12 cellular contexts compared by ENCODE assay signal in genomic region chr9:127809002-127809561, GRCh38. TPM values are rescaled to one million over a fixed set of nuclear protein-coding genes. Genes with fewer than 3 reads are reported as not detected.
DNase-seq lines count a peak whose midpoint lies in the region; FAIRE-seq and TF ChIP-seq lines count a peak whose summit lies in the region.
"Had no signal": no experiment of that assay in that cellular context is flagged by ENCODE, and none has a peak within 500 bp of the region (broad histone marks: within the 10 kb centered on the region; RNA-seq: fewer than 3 reads in every experiment).

No MANE protein-coding gene starts in this region.

- peak overlapping the region in 2 of 4 experiments; percentile 26 to 53; a peak in 2 of 7 replicates for H3K9ac ChIP-seq in H1 (replicated peaks in 1 of 4; ENCODE audit: extremely low read depth in 1 of 4, low read depth in 3 of 4, low read length in 3 of 4)

- 78% methylated on average over 9 of the region's 9 CpGs; no CpG with 5 or more reads in 1 of the 2 experiments for WGBS in H1 (ENCODE audit: extremely low coverage in 1 of 2, insufficient coverage in 1 of 2, insufficient read length in 1 of 2, insufficient replicate concordance in 2 of 2, low coverage in 1 of 2, low lambda C conversion rate in 2 of 2, missing lambda C conversion rate in 1 of 2), 2 experiments

- H3K36me3 ChIP-seq in H1 (ENCODE audit: control insufficient read depth in 2 of 4, insufficient read depth in 4 of 4, low read length in 3 of 4) = peaks cover 15 to 28% (median 24%) of the 10 kb centered on the region in 4 experiments; a peak in 7 of 8 replicates

- H2BK5ac ChIP-seq in H1 (ENCODE audit: low read depth, low read length) = no peak overlapping the region; the same call in 1 of the 2 replicates

- TF ChIP-seq EP300 in H1 (IDR thresholded peaks at IDR 0.05; ENCODE audit: borderline replicate concordance in 1 of 2, low read depth in 2 of 2, low read length in 2 of 2) = no peak

- no peaks in the 10 kb centered on the region for H3K9me3 ChIP-seq in H1 (ENCODE audit: insufficient read depth in 2 of 2, low read depth in 1 of 2, low read length in 1 of 2)
- H3K9me3 ChIP-seq: A549, right lobe of liver had no signal

- H3K4me2 ChIP-seq in H1 (ENCODE audit: insufficient read depth in 1 of 2, low read depth in 2 of 2, low read length in 2 of 2) = peak overlapping the region; percentile 33 to 69
- H3K4me2 ChIP-seq: A549 had no signal

- no peak for TF ChIP-seq RAD21 in H1 (IDR thresholded peaks at IDR 0.05 in 1 of 2, conservative IDR thresholded peaks at IDR 0.05 in 1 of 2; ENCODE audit: low read depth in 2 of 2, low read length in 2 of 2)

- peaks cover 2% of the 10 kb centered on the region; the same call in 1 of the 2 replicates for H3K23me2 ChIP-seq in H1 (ENCODE audit: low read depth, low read length)

- H3K4ac ChIP-seq in H1 (replicated peaks; ENCODE audit: insufficient read length, low read depth, low read length) = no peak overlapping the region

- peak overlapping the region in 3 of 4 experiments; percentile 15 to 47 (median 19); a peak in 4 of 8 replicates for H3K4me3 ChIP-seq in H1 (ENCODE audit: extremely low read depth in 1 of 4, insufficient read depth in 2 of 4, low read depth in 3 of 4, low read length in 4 of 4)
- H3K4me3 ChIP-seq: A549 had no signal

- no peak for TF ChIP-seq CTCF in H1 (IDR thresholded peaks at IDR 0.05; ENCODE audit: control extremely low read depth in 1 of 3, insufficient read depth in 1 of 3, low read depth in 1 of 3, low read length in 3 of 3)

- peaks cover 7% of the 10 kb centered on the region; the same call in 1 of the 2 replicates for H3K79me1 ChIP-seq in H1 (ENCODE audit: low read depth, low read length)

- H3K4me1 ChIP-seq in H1 (replicated peaks in 1 of 4; ENCODE audit: control insufficient read depth in 3 of 4, insufficient read depth in 4 of 4, low read length in 3 of 4) = peaks cover 0 to 9% (median 8%) of the 10 kb centered on the region in 4 experiments; a peak in 5 of 7 replicates

- no peak for FAIRE-seq in H1 (lab: Jason Lieb, UNC)
- FAIRE-seq: A549 had no signal

- no peak overlapping the region for H3K14ac ChIP-seq in H1 (ENCODE audit: insufficient read length)

- H2AFZ ChIP-seq in H1 (ENCODE audit: low read length) = no peak overlapping the region

- DNase-seq in activated CD4-positive, alpha-beta T cell treated with anti-CD3 and anti-CD28 coated beads for 48 hours = peak; percentile 46
- DNase-seq in activated CD4-positive, alpha-beta T cell treated with anti-CD3 and anti-CD28 coated beads, Interleukin-2, amount 50 U/mL, for 48 hours = no peak
- DNase-seq in H1 (ENCODE audit: low read depth in 1 of 2, low spot score in 2 of 2) = no peak
- peak; percentile 35 for DNase-seq in retina
- no peak for DNase-seq in activated CD4-positive, CD25-positive, alpha-beta regulatory T cell treated with anti-CD3 and anti-CD28 coated beads, Interleukin-2, amount 50 U/mL, for 72 hours
- DNase-seq in T1000 (lab: John Stamatoyannopoulos, UW) = no peak
- DNase-seq: DMS79, NCI-H1105, NCI-H524 treated with DMSO at 0.1 percent for 48 hours had no signal

- H3K79me2 ChIP-seq in H1 (ENCODE audit: control insufficient read depth in 1 of 2, insufficient read depth in 2 of 2, low read length in 2 of 2) = peaks cover 0 to 5% of the 10 kb centered on the region in 2 experiments; a peak in 2 of 4 replicates

- H4K20me1 ChIP-seq in H1 (replicated peaks in 1 of 2; ENCODE audit: control insufficient read depth in 1 of 2, insufficient read depth in 2 of 2, low read length in 2 of 2) = peaks cover 2 to 19% of the 10 kb centered on the region in 2 experiments

- no peak overlapping the region for H3K27ac ChIP-seq in H1 (ENCODE audit: low read depth, low read length)
- H3K27ac ChIP-seq: A549, HL-60 had no signal

- no peak for TF ChIP-seq POLR2A in H1 (IDR thresholded peaks at IDR 0.05; ENCODE audit: control extremely low read depth in 1 of 2, low read depth in 2 of 2, low read length in 2 of 2)

- no peak overlapping the region for H3K56ac ChIP-seq in H1 (replicated peaks; ENCODE audit: insufficient read length, low read depth, low read length)

- H2BK12ac ChIP-seq in H1 (ENCODE audit: low read depth, low read length) = no peak overlapping the region

- no peak overlapping the region for H4K91ac ChIP-seq in H1 (replicated peaks; ENCODE audit: insufficient read length, low read length)

- no peak overlapping the region for H3K23ac ChIP-seq in H1 (ENCODE audit: insufficient read length)

- H3K27me3 ChIP-seq in H1 (replicated peaks in 1 of 4; ENCODE audit: control insufficient read depth in 3 of 4, extremely low read depth in 1 of 4, insufficient read depth in 3 of 4, low read length in 3 of 4) = no peaks in the 10 kb centered on the region
- H3K27me3 ChIP-seq: right lobe of liver had no signal

- H2BK120ac ChIP-seq in H1 (replicated peaks; ENCODE audit: low read depth, low read length) = no peak overlapping the region

- 0 out of 2 replicates have a peak overlapping the region, but pooled peaks have one; percentile 64 for H4K8ac ChIP-seq in H1 (ENCODE audit: extremely low read depth, insufficient read depth, low read length)

- H3K18ac ChIP-seq in H1 (ENCODE audit: extremely low read depth, low read length) = no peak overlapping the region; the same call in 1 of the 2 replicates

- POLR2A ChIA-PET in H1 (lab: Charles Lee; ENCODE audit: partially characterized antibody) = interaction anchor here (0.7 to 2.8 kb wide), 10 partner anchors 10 to 102 kb away, joined by 3 to 14 read pairs (median 5); no protein-coding TSS in a partner anchor

- peak overlapping the region; percentile 37 for H4K5ac ChIP-seq in H1 (ENCODE audit: insufficient read length, low read depth, low read length)

- no peak overlapping the region for H2BK15ac ChIP-seq in H1 (ENCODE audit: low read length)

- CTCF ChIA-PET in H1 (lab: Charles Lee; ENCODE audit: partially characterized antibody) = interaction anchor here (0.6 to 1.7 kb wide), 7 partner anchors 10 to 66 kb away, joined by 3 to 7 read pairs (median 5); no protein-coding TSS in a partner anchor

- H2AK5ac ChIP-seq in H1 (ENCODE audit: low read depth, low read length) = no peak overlapping the region

- H2BK20ac ChIP-seq in H1 (ENCODE audit: low read length) = no peak overlapping the region

TF ChIP-seq in H1, 55 proteins besides CTCF, POLR2A, EP300 and RAD21:
- TF ChIP-seq, protein P1, sequence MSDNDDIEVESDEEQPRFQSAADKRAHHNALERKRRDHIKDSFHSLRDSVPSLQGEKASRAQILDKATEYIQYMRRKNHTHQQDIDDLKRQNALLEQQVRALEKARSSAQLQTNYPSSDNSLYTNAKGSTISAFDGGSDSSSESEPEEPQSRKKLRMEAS (IDR thresholded peaks at IDR 0.05) = no peak
- TF ChIP-seq CBX5 (IDR thresholded peaks at IDR 0.05; ENCODE audit: low read depth, low read length) (no peak), YY1 (IDR thresholded peaks at IDR 0.05; ENCODE audit: low read depth, low read length) (no peak), FOSL1 (IDR thresholded peaks at IDR 0.05; ENCODE audit: insufficient read depth, low read depth, low read length) (no peak), MAFK (IDR thresholded peaks at IDR 0.05; ENCODE audit: low read depth, low read length) (no peak), HDAC2 (IDR thresholded peaks at IDR 0.05; ENCODE audit: borderline replicate concordance in 1 of 2, low read depth in 2 of 2, low read length in 2 of 2) (0 out of 4 replicates have a peak, but pooled peaks of 1 of the 2 experiments have one; percentile 4)

RNA-seq across cellular contexts. Expression of gene FPGS, which starts 6.4 kb away (rescaled TPM):
- 62.4 and 63.7 TPM in 2 replicates for total RNA-seq in H1 (2021; fragmentation: NEBNext Ultra II Directional; extraction: Animal tissue kit (Norgen Biotek cat#: 25700))
- 83.0 and 125 TPM in 2 replicates for polyA plus RNA-seq in H1 (2011; rRNA removed)
- 71.0 TPM for polyA plus RNA-seq in H1 (2011; cell fraction: cytosol; rRNA removed)
- 156 TPM for polyA plus RNA-seq in H1 (2011; cell fraction: nucleus; rRNA removed)
- polyA plus RNA-seq in H1 (2012, experiment 1 of 2) = 56.8 to 70.0 TPM (median 66.4 TPM) in 4 replicates
- 58.0 TPM for polyA plus RNA-seq in H1 (2012, experiment 2 of 2)
- 38.7 TPM for polyA plus RNA-seq in H1 (2013, experiment 1 of 2)
- 35.7 TPM for polyA plus RNA-seq in H1 (2013, experiment 2 of 2)
- 55.2 and 85.0 TPM in 2 replicates for polyA minus RNA-seq in H1 (2011; rRNA and poly(A)+ RNA removed)
- polyA minus RNA-seq in H1 (2011; cell fraction: cytosol; rRNA and poly(A)+ RNA removed) = 72.3 TPM
- polyA minus RNA-seq in H1 (2011; cell fraction: nucleus; rRNA and poly(A)+ RNA removed) = 52.7 TPM

RNA-seq across cellular contexts. Expression of gene CDK9, which starts 23.2 kb away (rescaled TPM):
- total RNA-seq in H1 (2021; fragmentation: NEBNext Ultra II Directional; extraction: Animal tissue kit (Norgen Biotek cat#: 25700)) = 86.3 and 87.5 TPM in 2 replicates
- polyA plus RNA-seq in H1 (2011; rRNA removed) = 69.1 and 94.0 TPM in 2 replicates
- 79.0 TPM for polyA plus RNA-seq in H1 (2011; cell fraction: cytosol; rRNA removed)
- polyA plus RNA-seq in H1 (2011; cell fraction: nucleus; rRNA removed) = 126 TPM
- polyA plus RNA-seq in H1 (2012, experiment 1 of 2) = 55.7 to 89.9 TPM (median 79.6 TPM) in 4 replicates
- polyA plus RNA-seq in H1 (2012, experiment 2 of 2) = 70.2 TPM
- polyA plus RNA-seq in H1 (2013, experiment 1 of 2) = 42.8 TPM
- polyA plus RNA-seq in H1 (2013, experiment 2 of 2) = 41.6 TPM
- polyA minus RNA-seq in H1 (2011; rRNA and poly(A)+ RNA removed) = 75.4 and 85.6 TPM in 2 replicates
- 42.9 TPM for polyA minus RNA-seq in H1 (2011; cell fraction: cytosol; rRNA and poly(A)+ RNA removed)
- 73.9 TPM for polyA minus RNA-seq in H1 (2011; cell fraction: nucleus; rRNA and poly(A)+ RNA removed)

RNA-seq across cellular contexts. Expression of gene SH2D3C, which starts 30.6 kb away (rescaled TPM):
- total RNA-seq in H1 (2021; fragmentation: NEBNext Ultra II Directional; extraction: Animal tissue kit (Norgen Biotek cat#: 25700)) = 6.4 and 7.3 TPM in 2 replicates
- polyA plus RNA-seq in H1 (2011; rRNA removed) = 8.1 and 12.3 TPM in 2 replicates
- polyA plus RNA-seq in H1 (2011; cell fraction: cytosol; rRNA removed) = 4.1 TPM
- polyA plus RNA-seq in H1 (2011; cell fraction: nucleus; rRNA removed) = 7.2 TPM
- 3.5 to 7.1 TPM (median 5.6 TPM) in 4 replicates for polyA plus RNA-seq in H1 (2012, experiment 1 of 2)
- 5.4 TPM for polyA plus RNA-seq in H1 (2012, experiment 2 of 2)
- 2.8 TPM for polyA plus RNA-seq in H1 (2013, experiment 1 of 2)
- polyA plus RNA-seq in H1 (2013, experiment 2 of 2) = 2.7 TPM
- 4.2 and 4.4 TPM in 2 replicates for polyA minus RNA-seq in H1 (2011; rRNA and poly(A)+ RNA removed)
- polyA minus RNA-seq in H1 (2011; cell fraction: cytosol; rRNA and poly(A)+ RNA removed) = 3.4 TPM
- 9.1 TPM for polyA minus RNA-seq in H1 (2011; cell fraction: nucleus; rRNA and poly(A)+ RNA removed)

RNA-seq across cellular contexts. Expression of gene ENG, which starts 45.4 kb away (rescaled TPM):
- total RNA-seq in H1 (2021; fragmentation: NEBNext Ultra II Directional; extraction: Animal tissue kit (Norgen Biotek cat#: 25700)) = 4.2 and 4.4 TPM in 2 replicates
- 1.8 and 3.2 TPM in 2 replicates for polyA plus RNA-seq in H1 (2011; rRNA removed)
- polyA plus RNA-seq in H1 (2011; cell fraction: cytosol; rRNA removed) = 1.1 TPM
- 2.7 TPM for polyA plus RNA-seq in H1 (2011; cell fraction: nucleus; rRNA removed)
- polyA plus RNA-seq in H1 (2012, experiment 1 of 2) = 3.7 to 5.2 TPM (median 4.0 TPM) in 4 replicates
- 2.6 TPM for polyA plus RNA-seq in H1 (2012, experiment 2 of 2)
- polyA plus RNA-seq in H1 (2013, experiment 1 of 2) = 6.7 TPM
- 7.6 TPM for polyA plus RNA-seq in H1 (2013, experiment 2 of 2)
- 1.4 and 2.4 TPM in 2 replicates for polyA minus RNA-seq in H1 (2011; rRNA and poly(A)+ RNA removed)
- polyA minus RNA-seq in H1 (2011; cell fraction: cytosol; rRNA and poly(A)+ RNA removed) = 2.3 TPM
- 2.5 TPM for polyA minus RNA-seq in H1 (2011; cell fraction: nucleus; rRNA and poly(A)+ RNA removed)

Comparison
In these comparisons a context has a peak if more than half of its experiments do, and no peak if none do; other contexts are left out.
1. DNase-seq: peak in activated CD4-positive, alpha-beta T cell treated with anti-CD3 and anti-CD28 coated beads for 48 hours (single experiment) and retina (single experiment); none in activated CD4-positive, alpha-beta T cell treated with anti-CD3 and anti-CD28 coated beads, Interleukin-2, amount 50 U/mL, for 48 hours (0 of 2), H1 (0 of 2), activated CD4-positive, CD25-positive, alpha-beta regulatory T cell treated with anti-CD3 and anti-CD28 coated beads, Interleukin-2, amount 50 U/mL, for 72 hours (single experiment) and T1000 (single experiment).